23 cellular contexts compared by ENCODE assay signal in genomic region chr18:45713239-45713638, GRCh38. TPM values are rescaled to one million over a fixed set of nuclear protein-coding genes. Genes with fewer than 3 reads are reported as not detected.
A peak's percentile ranks its signal among the peaks of the same experiment; 100 is the strongest.
DNase-seq lines count a peak whose midpoint lies in the region; ATAC-seq, FAIRE-seq and TF ChIP-seq lines count a peak whose summit lies in the region.
"Had no signal": no experiment of that assay in that cellular context is flagged by ENCODE, and none has a peak within 500 bp of the region (broad histone marks: within the 10 kb centered on the region; RNA-seq: fewer than 3 reads in every experiment).

No MANE protein-coding gene starts in this region.

- H3K27ac ChIP-seq in astrocyte (ENCODE audit: low read depth, low read length) (no peak overlapping the region), mesodermal cell (ENCODE audit: low read depth, low read length, severe bottlenecking) (peak overlapping the region; percentile 38), WERI-Rb-1 (no peak overlapping the region), spleen (no peak overlapping the region)
- H3K27ac ChIP-seq: C4-2B, GM23248, SK-N-MC had no signal

- TF ChIP-seq CTCF in astrocyte (IDR thresholded peaks at IDR 0.05; ENCODE audit: insufficient read depth, low read depth, low read length) (no peak), WERI-Rb-1 (IDR thresholded peaks at IDR 0.05; ENCODE audit: low read depth, low read length) (no peak), spleen (IDR thresholded peaks at IDR 0.05 in 8 of 11, conservative IDR thresholded peaks at IDR 0.05 in 3 of 11) (no peak)

- peaks cover 4% of the 10 kb centered on the region for H3K4me1 Mint-ChIP-seq in astrocyte (ENCODE audit: low read depth, unreplicated experiment)

- H3K27ac Mint-ChIP-seq in astrocyte (ENCODE audit: unreplicated experiment) = no peak overlapping the region
- H3K27ac Mint-ChIP-seq: B cell; CD8-positive, alpha-beta T cell had no signal

- no peak for FAIRE-seq in astrocyte (lab: Jason Lieb, UNC)

- intact Hi-C loops in spleen (cut with DNase I; ENCODE audit: low total_unique reads) = no loop called here

- H3K4me2 ChIP-seq in astrocyte (ENCODE audit: low read length) = peak overlapping the region; percentile 1

- no peak overlapping the region for H2AFZ ChIP-seq in astrocyte (ENCODE audit: low read depth, low read length)
- H2AFZ ChIP-seq: GM23248 had no signal

- H3K27me3 Mint-ChIP-seq in astrocyte (ENCODE audit: low read depth, unreplicated experiment) = peaks cover 8% of the 10 kb centered on the region
- H3K27me3 Mint-ChIP-seq: B cell had no signal

- H3K79me2 ChIP-seq in astrocyte (ENCODE audit: insufficient read depth, low read length) = no peaks in the 10 kb centered on the region

- no peak for TF ChIP-seq POLR2A in spleen (IDR thresholded peaks at IDR 0.05)

- no peak overlapping the region for H3K9ac ChIP-seq in astrocyte (ENCODE audit: low read length)
- H3K9ac ChIP-seq: GM23248 had no signal

- H3K4me1 ChIP-seq in astrocyte (ENCODE audit: insufficient read depth, low read length) (peaks cover 3% of the 10 kb centered on the region), mesodermal cell (ENCODE audit: control insufficient read depth, insufficient read depth, low read length, poor library complexity, severe bottlenecking) (peaks cover 13% of the 10 kb centered on the region), spleen (no peaks in the 10 kb centered on the region)

- H3K4me3 ChIP-seq in astrocyte (ENCODE audit: insufficient read depth, low read depth, low read length) = no peak overlapping the region
- no peak overlapping the region for H3K4me3 ChIP-seq in mesodermal cell (ENCODE audit: extremely low read depth, insufficient read depth, low read length, poor library complexity, severe bottlenecking)
- no peak overlapping the region for H3K4me3 ChIP-seq in WERI-Rb-1 (ENCODE audit: low read depth, low read length)
- no peak overlapping the region for H3K4me3 ChIP-seq in spleen
- H3K4me3 ChIP-seq: GM23248, SK-N-MC had no signal

- H3K4me3 Mint-ChIP-seq in astrocyte (ENCODE audit: unreplicated experiment) = no peak overlapping the region
- H3K4me3 Mint-ChIP-seq: B cell; CD8-positive, alpha-beta T cell had no signal

- 100% methylated on average over 1 of the region's 1 CpG for WGBS in mesodermal cell (ENCODE audit: insufficient coverage in 2 of 2), 2 experiments
- WGBS in spleen, 5 donors = 86 to 100% (median 95%) methylated on average over 1 of the region's 1 CpG

- no peaks in the 10 kb centered on the region for H4K20me1 ChIP-seq in astrocyte (ENCODE audit: insufficient read depth, low read length)

- peaks cover 10% of the 10 kb centered on the region for H3K9me3 Mint-ChIP-seq in astrocyte (ENCODE audit: unreplicated experiment)

- H3K9me3 ChIP-seq in astrocyte (ENCODE audit: insufficient read depth, low read depth, low read length) (peaks cover 13% of the 10 kb centered on the region), mesodermal cell (ENCODE audit: control insufficient read depth, low read length) (peaks cover 10% of the 10 kb centered on the region), WERI-Rb-1 (ENCODE audit: severe bottlenecking) (peaks cover 15% of the 10 kb centered on the region), spleen (peaks cover 4 to 26% (median 22%) of the 10 kb centered on the region in 8 donors)

- no peaks in the 10 kb centered on the region for H3K36me3 Mint-ChIP-seq in astrocyte (ENCODE audit: low read depth, unreplicated experiment)

- no peak for ATAC-seq in activated CD4-positive, CD25-positive, alpha-beta regulatory T cell treated with anti-CD3 and anti-CD28 coated beads, Interleukin-2, amount 50 U/mL, for 24 hours
- ATAC-seq: CD8-positive, alpha-beta T cell had no signal

- H3K27me3 ChIP-seq in astrocyte (ENCODE audit: insufficient read depth, low read length) = no peaks in the 10 kb centered on the region
- H3K27me3 ChIP-seq in WERI-Rb-1 (ENCODE audit: insufficient read depth, low read depth, severe bottlenecking) = peaks cover 99% of the 10 kb centered on the region
- H3K27me3 ChIP-seq in spleen (replicated peaks in 1 of 7) = no peaks in the 10 kb centered on the region

- H3K36me3 ChIP-seq in astrocyte (ENCODE audit: insufficient read depth, low read length) (no peaks in the 10 kb centered on the region), mesodermal cell (ENCODE audit: control insufficient read depth, insufficient read depth, low read length) (no peaks in the 10 kb centered on the region), WERI-Rb-1 (no peaks in the 10 kb centered on the region), spleen (no peaks in the 10 kb centered on the region)

- DNase-seq in ELR (ENCODE audit: low read depth) = peak; percentile 16
- peak; percentile 25 for DNase-seq in LoVo (ENCODE audit: low spot score)
- DNase-seq in astrocyte (ENCODE audit: low read depth) = no peak
- no peak for DNase-seq in glomerular visceral epithelial cell (ENCODE audit: extremely low spot score)
- DNase-seq in WERI-Rb-1 = no peak
- no peak for DNase-seq in spleen
- DNase-seq: CD8-positive, alpha-beta T cell; DMS79 treated with DMSO at 0.1 percent for 48 hours; GM23248; H7; MV-4-11; NCI-H1105; NCI-H1436 treated with DMSO at 0.1 percent for 48 hours; NCI-H187 treated with DMSO at 0.1 percent for 48 hours; NCI-H2107; NCI-H524 treated with DMSO at 0.1 percent for 48 hours; NCI-H774; SIG-M5 had no signal

RNA-seq across cellular contexts. Expression of gene SLC14A1, which starts 10.7 kb away (rescaled TPM):
- total RNA-seq in astrocyte = not detected in 2 replicates
- 0.96 TPM for polyA plus RNA-seq in mesodermal cell (2013, experiment 1 of 2)
- 0.05 TPM for polyA plus RNA-seq in mesodermal cell (2013, experiment 2 of 2)
- total RNA-seq in spleen = 10 to 100 TPM in 5 of 7 donors, 1 to 10 TPM in 2; 6.0 to 26.0 (median 10.3) TPM
- polyA plus RNA-seq in spleen = 1 to 10 TPM; 3.4 to 8.2 (median 3.5) TPM
- total RNA-seq: H7 had no signal

Comparison
In these comparisons a context has a peak if more than half of its experiments do, and no peak if none do; other contexts are left out.
1. DNase-seq: peak in ELR (single experiment) and LoVo (single experiment); none in astrocyte (single experiment), glomerular visceral epithelial cell (single experiment), WERI-Rb-1 (single experiment) and spleen (single experiment).